Comparison of ENCODE assay signal across 3 cellular contexts in genomic region chr2:222133897-222134296, GRCh38.
"Had no signal": no experiment of that assay in that cellular context is flagged by ENCODE, and none has a peak within 500 bp of the region (broad histone marks: within the 10 kb centered on the region; RNA-seq: fewer than 3 reads in every experiment).

No MANE protein-coding gene starts in this region.

- DNase-seq: GDM1, GF-D8 had no signal

- H3K4me3 ChIP-seq: GM12878 had no signal

- ATAC-seq: GM12878 had no signal
